ENCODE assay signal across 35 cellular contexts in the genomic region with DNA sequence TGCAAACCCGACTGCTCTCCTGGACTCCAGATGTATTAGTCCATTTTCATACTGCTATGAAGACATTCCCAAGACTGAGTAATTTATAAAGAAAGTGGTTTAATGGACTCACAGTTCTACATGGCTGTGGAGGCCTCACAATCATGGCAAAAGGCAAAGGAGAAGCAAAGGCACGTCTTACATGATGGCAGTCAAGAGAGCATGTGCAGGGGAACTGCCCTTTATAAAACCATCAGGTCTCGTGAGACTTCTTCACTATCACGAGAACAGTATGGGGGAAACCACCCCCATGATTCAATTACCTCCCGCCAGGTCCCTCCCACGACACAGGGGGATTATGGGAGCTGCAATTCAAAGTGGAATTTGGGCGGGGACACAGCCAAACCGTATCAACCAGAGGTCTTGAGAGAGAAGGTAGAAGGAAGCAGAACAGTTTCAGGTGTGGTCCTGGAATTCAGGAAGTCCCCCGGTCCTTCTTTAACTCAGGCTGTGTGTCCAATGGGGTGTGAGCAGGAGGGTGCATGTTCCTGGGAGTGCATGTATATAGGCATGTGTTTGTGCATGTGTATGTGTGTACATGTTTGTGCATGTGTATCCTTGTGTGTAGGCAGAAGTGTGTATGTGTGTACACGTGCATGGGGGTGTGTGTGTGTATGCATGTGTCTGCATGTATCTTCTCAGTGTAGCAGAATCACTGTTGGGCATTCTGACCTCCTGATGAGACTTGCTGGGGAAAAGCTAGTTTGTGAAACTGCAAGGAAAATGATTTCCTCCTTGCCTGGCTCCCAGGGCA. TPM values are rescaled to one million over a fixed set of nuclear protein-coding genes. Genes with fewer than 3 reads are reported as not detected.
DNase-seq lines count a peak whose midpoint lies in the region; ATAC-seq, FAIRE-seq and TF ChIP-seq lines count a peak whose summit lies in the region.
"Had no signal": no experiment of that assay in that cellular context is flagged by ENCODE, and none has a peak within 500 bp of the region (broad histone marks: within the 10 kb centered on the region; RNA-seq: fewer than 3 reads in every experiment).

No MANE protein-coding gene starts in this region.

- no peaks in the 10 kb centered on the region for H3K9me1 ChIP-seq in K562 (ENCODE audit: control insufficient read depth, insufficient read depth, low read length)

- H3K9me3 Mint-ChIP-seq in activated CD4-positive, alpha-beta T cell treated with anti-CD3 and anti-CD28 coated beads for 36 hours (ENCODE audit: low read depth): no peaks in the 10 kb centered on the region
- H3K9me3 Mint-ChIP-seq in neural progenitor cell: no peaks in the 10 kb centered on the region
- H3K9me3 Mint-ChIP-seq: activated CD4-positive, alpha-beta T cell treated with anti-CD3 and anti-CD28 coated beads, Interleukin-2, amount 10 ng/mL, durations not matched to agents 24 days and 14 days; activated naive CD8-positive, alpha-beta T cell treated with anti-CD3 and anti-CD28 coated beads for 36 hours; activated T-cell treated with anti-CD3 and anti-CD28 coated beads, Interleukin-2, amount 50 U/mL, for 4 hours; CD4-positive, alpha-beta T cell; GM23338; nephron; stimulated activated memory B cell treated with anti-CD40 and anti-IgM and Interleukin-4, amounts not matched to agents 10 μg/mL and 1 μg/mL and 100 μg/mL, for 72 hours had no signal

- H3K36me3 ChIP-seq in K562 (ENCODE audit: control insufficient read depth, insufficient read depth, low read length) (no peaks in the 10 kb centered on the region; the same call in 2 of the 3 replicates), neural progenitor cell (no peaks in the 10 kb centered on the region)
- H3K36me3 ChIP-seq: breast epithelium, MG63, Peyer's patch, suprapubic skin, upper lobe of right lung had no signal

- DNase-seq in activated CD4-positive, alpha-beta T cell treated with anti-CD3 and anti-CD28 coated beads for 36 hours: peak; percentile 22
- no peak for DNase-seq in activated CD4-positive, alpha-beta T cell treated with anti-CD3 and anti-CD28 coated beads for 1 hour
- DNase-seq in K562 (ENCODE audit: extremely low read depth in 1 of 4, low spot score in 3 of 4) (peak in 1 of 4 experiments; percentile 22), neural progenitor cell (ENCODE audit: low spot score) (peak; percentile 11), urothelium cell line (ENCODE audit: low spot score) (no peak), NCI-H446 (lab: John Stamatoyannopoulos, UW) (no peak), 8988T (no peak)
- no peak for DNase-seq in activated CD8-positive, alpha-beta memory T cell treated with anti-CD3 and anti-CD28 coated beads, Interleukin-2, amount 50 U/mL, for 48 hours
- DNase-seq: activated CD4-positive, alpha-beta T cell treated with anti-CD3 and anti-CD28 coated beads, Interleukin-2, amount 10 ng/mL, durations not matched to agents 24 days and 14 days; activated gamma-delta T cell; activated naive CD8-positive, alpha-beta T cell treated with anti-CD3 and anti-CD28 coated beads for 36 hours; activated T-cell treated with anti-CD3 and anti-CD28 coated beads, Interleukin-2, amount 50 U/mL, for 4 hours; anterior cingulate cortex; CD4-positive, alpha-beta T cell; DND-41; hippocampal formation; KG1; MG63; NCI-H1417; NCI-H2029 treated with DMSO at 0.1 percent for 48 hours; NCI-H2227 treated with DMSO at 0.1 percent for 48 hours; NCI-H526 treated with DMSO at 0.1 percent for 48 hours; Peyer's patch; SIG-M5; stimulated activated CD4-positive, alpha-beta T cell treated with anti-CD3 and anti-CD28 coated beads, Interleukin-15, amount 100 ng/mL, for 24 hours; SW 1271; T-helper 9 cell; upper lobe of right lung had no signal

- TF ChIP-seq RAD21 in K562 (CRISPR knock-in tag; conservative IDR thresholded peaks at IDR 0.05 in 1 of 2, IDR thresholded peaks at IDR 0.05 in 1 of 2): no peak

- WGBS in K562 (ENCODE audit: insufficient coverage, low coverage, missing lambda C conversion rate): 4% methylated on average over 10 of the region's 10 CpGs

- H3K27me3 ChIP-seq in K562 (ENCODE audit: control insufficient read depth in 2 of 2, insufficient read depth in 2 of 2, low read length in 2 of 2) (peaks cover 8 to 86% of the 10 kb centered on the region in 2 experiments; a peak in 3 of 5 replicates), neural progenitor cell (no peaks in the 10 kb centered on the region)
- H3K27me3 ChIP-seq: breast epithelium, MG63, Peyer's patch, suprapubic skin, upper lobe of right lung had no signal

- peak overlapping the region; percentile 35; the same call in 1 of the 2 replicates for H3K4me2 ChIP-seq in K562 (ENCODE audit: insufficient read depth, low read length)
- H3K4me2 ChIP-seq in neural progenitor cell: no peak overlapping the region
- H3K4me2 ChIP-seq: GM23338 had no signal

- no peak for ATAC-seq in activated CD4-positive, alpha-beta T cell treated with anti-CD3 and anti-CD28 coated beads for 36 hours
- peak; percentile 17; the same call in 2 of the 3 replicates for ATAC-seq in K562
- ATAC-seq: activated T-cell treated with anti-CD3 and anti-CD28 coated beads, Interleukin-2, amount 50 U/mL, for 4 hours; GM23338; stimulated activated memory B cell treated with anti-CD40 and anti-IgM and Interleukin-4, amounts not matched to agents 10 μg/mL and 1 μg/mL and 100 μg/mL, for 72 hours; upper lobe of right lung had no signal

- no peak overlapping the region for H3K27ac ChIP-seq in K562 (ENCODE audit: extremely low read depth, low read depth, low read length)
- H3K27ac ChIP-seq in neural progenitor cell: no peak overlapping the region
- H3K27ac ChIP-seq: parathyroid adenoma, Peyer's patch, suprapubic skin, upper lobe of right lung had no signal

- in situ Hi-C loops in K562 (cut with MboI): loop anchor here (5.0 kb wide), 3 partner anchors 103 to 743 kb away; a partner anchor contains a TSS

- POLR2A ChIA-PET in activated CD4-positive, alpha-beta T cell treated with anti-CD3 and anti-CD28 coated beads for 36 hours (lab: Charles Lee): no interaction called here
- POLR2A ChIA-PET in K562 (lab: Yijun Ruan, JAX): interaction anchor here (0.6 to 0.7 kb wide), 2 partner anchors 15 to 1696 kb away, joined by 3 read pairs; no protein-coding TSS in a partner anchor

- TF ChIP-seq EP300 in K562 (IDR thresholded peaks at IDR 0.05; ENCODE audit: low read length): no peak

- BruUV-seq in K562 (replicated peaks; lab: Mats Ljungman, UMichigan): no TSS peak

- no peaks in the 10 kb centered on the region for H3K36me3 Mint-ChIP-seq in activated CD4-positive, alpha-beta T cell treated with anti-CD3 and anti-CD28 coated beads for 36 hours (ENCODE audit: low read depth)
- H3K36me3 Mint-ChIP-seq in neural progenitor cell: peaks cover 58% of the 10 kb centered on the region
- H3K36me3 Mint-ChIP-seq: activated naive CD8-positive, alpha-beta T cell treated with anti-CD3 and anti-CD28 coated beads for 36 hours; stimulated activated memory B cell treated with anti-CD40 and anti-IgM and Interleukin-4, amounts not matched to agents 10 μg/mL and 1 μg/mL and 100 μg/mL, for 72 hours had no signal

- no peak overlapping the region for H3K27ac Mint-ChIP-seq in activated CD4-positive, alpha-beta T cell treated with anti-CD3 and anti-CD28 coated beads for 36 hours
- H3K27ac Mint-ChIP-seq in neural progenitor cell: peak overlapping the region; percentile 4
- H3K27ac Mint-ChIP-seq: activated naive CD8-positive, alpha-beta T cell treated with anti-CD3 and anti-CD28 coated beads for 36 hours; CD4-positive, alpha-beta T cell; nephron; stimulated activated memory B cell treated with anti-CD40 and anti-IgM and Interleukin-4, amounts not matched to agents 10 μg/mL and 1 μg/mL and 100 μg/mL, for 72 hours had no signal

- H3K79me2 ChIP-seq in K562 (ENCODE audit: control insufficient read depth, insufficient read depth, low read length) (no peaks in the 10 kb centered on the region), neural progenitor cell (ENCODE audit: low read depth) (no peaks in the 10 kb centered on the region)
- H3K79me2 ChIP-seq: parathyroid adenoma had no signal

- intact Hi-C loops in activated CD4-positive, alpha-beta T cell treated with anti-CD3 and anti-CD28 coated beads for 36 hours (cut with DNase I, micrococcal nuclease): loop anchor here (5.0 kb wide), 2 partner anchors 197 to 748 kb away; no protein-coding TSS in a partner anchor
- intact Hi-C loops in K562 (cut with micrococcal nuclease): loop anchor here (10.0 kb wide), 1 partner anchor 355 kb away; no protein-coding TSS in a partner anchor

- TF ChIP-seq CTCF in K562 (IDR thresholded peaks at IDR 0.05 in 2 of 3, conservative IDR thresholded peaks at IDR 0.05 in 1 of 3; ENCODE audit: insufficient read depth in 2 of 3, low read depth in 1 of 3, low read length in 3 of 3) (no peak), neural progenitor cell (IDR thresholded peaks at IDR 0.05) (no peak)

- H4K20me1 ChIP-seq in K562 (replicated peaks; ENCODE audit: control insufficient read depth, insufficient read depth, low read length) (no peaks in the 10 kb centered on the region; the same call in 1 of the 2 replicates), neural progenitor cell (ENCODE audit: low read depth) (peaks cover 9% of the 10 kb centered on the region)

- peaks cover 2% of the 10 kb centered on the region for H3K27me3 Mint-ChIP-seq in activated CD4-positive, alpha-beta T cell treated with anti-CD3 and anti-CD28 coated beads for 36 hours
- H3K27me3 Mint-ChIP-seq in neural progenitor cell (ENCODE audit: insufficient read depth, low read depth): peaks cover 9% of the 10 kb centered on the region
- H3K27me3 Mint-ChIP-seq: activated naive CD8-positive, alpha-beta T cell treated with anti-CD3 and anti-CD28 coated beads for 36 hours; CD4-positive, alpha-beta T cell had no signal

- FAIRE-seq in K562 (lab: Jason Lieb, UNC) (no peak), urothelium cell line (lab: Jason Lieb, UNC) (peak; percentile 84)
- FAIRE-seq: HTR-8/SVneo had no signal

- H3K4me3 Mint-ChIP-seq in activated CD4-positive, alpha-beta T cell treated with anti-CD3 and anti-CD28 coated beads for 36 hours: no peak overlapping the region
- no peak overlapping the region for H3K4me3 Mint-ChIP-seq in neural progenitor cell
- H3K4me3 Mint-ChIP-seq: activated CD4-positive, alpha-beta T cell treated with anti-CD3 and anti-CD28 coated beads, Interleukin-2, amount 10 ng/mL, durations not matched to agents 24 days and 14 days; activated naive CD8-positive, alpha-beta T cell treated with anti-CD3 and anti-CD28 coated beads for 36 hours; activated T-cell treated with anti-CD3 and anti-CD28 coated beads, Interleukin-2, amount 50 U/mL, for 4 hours; CD4-positive, alpha-beta T cell; GM23338; nephron; stimulated activated memory B cell treated with anti-CD40 and anti-IgM and Interleukin-4, amounts not matched to agents 10 μg/mL and 1 μg/mL and 100 μg/mL, for 72 hours had no signal

- H3K4me1 ChIP-seq in K562 (replicated peaks in 1 of 2; ENCODE audit: control insufficient read depth in 2 of 2, insufficient read depth in 2 of 2, low read length in 2 of 2): peaks cover 8 to 12% of the 10 kb centered on the region in 2 experiments; a peak in 3 of 5 replicates
- H3K4me1 ChIP-seq in neural progenitor cell: peaks cover 15% of the 10 kb centered on the region
- H3K4me1 ChIP-seq: Peyer's patch, upper lobe of right lung had no signal

- no peaks in the 10 kb centered on the region for H3K9me3 ChIP-seq in K562 (replicated peaks; ENCODE audit: control insufficient read depth, insufficient read depth, low read depth, low read length)
- H3K9me3 ChIP-seq in neural progenitor cell (ENCODE audit: low read depth): no peaks in the 10 kb centered on the region
- H3K9me3 ChIP-seq: breast epithelium, MG63, Peyer's patch, suprapubic skin, upper lobe of right lung had no signal

- peaks cover 17% of the 10 kb centered on the region for H3F3A ChIP-seq in neural progenitor cell (ENCODE audit: low read depth)

- H3K4me3 ChIP-seq in K562 (no peak overlapping the region), neural progenitor cell (no peak overlapping the region)
- H3K4me3 ChIP-seq: breast epithelium, GM23338, MG63, Peyer's patch, suprapubic skin, upper lobe of right lung had no signal

- H2AFZ ChIP-seq in K562 (ENCODE audit: low read depth, low read length) (0 out of 2 replicates have a peak overlapping the region, but pooled peaks have one; percentile 23), neural progenitor cell (replicated peaks) (no peak overlapping the region)
- H2AFZ ChIP-seq: GM23338, parathyroid adenoma had no signal

- peaks cover 18% of the 10 kb centered on the region for H3K4me1 Mint-ChIP-seq in activated CD4-positive, alpha-beta T cell treated with anti-CD3 and anti-CD28 coated beads for 36 hours
- H3K4me1 Mint-ChIP-seq in neural progenitor cell: peaks cover 50% of the 10 kb centered on the region

- TF ChIP-seq POLR2A in K562 (conservative IDR thresholded peaks at IDR 0.05): no peak

- H3K9ac ChIP-seq in K562 (ENCODE audit: insufficient read depth in 1 of 2, low read depth in 2 of 2, low read length in 2 of 2): no peak overlapping the region
- no peak overlapping the region for H3K9ac ChIP-seq in neural progenitor cell
- H3K9ac ChIP-seq: parathyroid adenoma had no signal

- CTCF ChIA-PET in activated CD4-positive, alpha-beta T cell treated with anti-CD3 and anti-CD28 coated beads for 36 hours (lab: Charles Lee): interaction anchor here (1.2 to 10.9 kb wide), 2 partner anchors 101 to 447 kb away, joined by 4 to 133 read pairs; a partner anchor contains a TSS
- CTCF ChIA-PET in K562 (lab: Yijun Ruan, JAX; ENCODE audit: low intra/inter-chr PET ratio): no interaction called here

RNA-seq across cellular contexts. Expression of a gene that starts 46.2 kb away (rescaled TPM):
- total RNA-seq in activated CD4-positive, alpha-beta T cell treated with anti-CD3 and anti-CD28 coated beads for 36 hours: under 1 TPM; 0.57 to 0.65 TPM
- total RNA-seq in K562 (2011; cell fraction: chromatin; rRNA removed; ENCODE audit: low replicate concordance): 0.21 and 0.90 TPM in 2 replicates
- 0.33 and 1.2 TPM in 2 replicates for total RNA-seq in K562 (2011; cell fraction: nucleolus; rRNA removed)
- not detected in 2 replicates for total RNA-seq in K562 (2011; cell fraction: nucleoplasm; rRNA removed)
- total RNA-seq in K562 (2014; rRNA removed) (0.65 TPM in 1 of 2 replicates, not detected in the other), K562 (2014; rRNA removed; fragmentation: Illumina TruSeq; extraction: Trizol) (0.44 TPM in 1 of 2 replicates, not detected in the other), K562 (2015; rRNA removed; fragmentation: Illumina TruSeq; extraction: Trizol) (0.07 and 0.19 TPM in 2 replicates), K562 (2021) (0.42 and 1.3 TPM in 2 replicates), neural progenitor cell (ENCODE audit: low replicate concordance) (30.8 and 33.2 TPM in 2 replicates)
- polyA plus RNA-seq in K562 (2011; rRNA removed) (0.07 and 0.22 TPM in 2 replicates), K562 (2014; fragmentation: Illumina TruSeq; extraction: Trizol) (0.07 and 0.09 TPM in 2 replicates), K562 (2014; fragmentation: Nextera tagmentation; extraction: Ambion mirVana) (under 1 TPM; 0.04 to 0.11 TPM), K562 (2014; rRNA removed) (0.58 and 0.86 TPM in 2 replicates)
- 0.15 and 0.21 TPM in 2 replicates for polyA plus RNA-seq in K562 (2011; cell fraction: cytosol; rRNA removed)
- polyA plus RNA-seq in K562 (2011; cell fraction: nucleus; rRNA removed): 0.04 and 0.13 TPM in 2 replicates
- 0.15 and 0.16 TPM in 2 replicates for polyA plus RNA-seq in K562 (2012)
- not detected in 2 replicates for polyA minus RNA-seq in K562 (2011; rRNA and poly(A)+ RNA removed)
- not detected in 2 replicates for polyA minus RNA-seq in K562 (2011; cell fraction: cytosol; rRNA and poly(A)+ RNA removed)
- polyA minus RNA-seq in K562 (2011; cell fraction: nucleus; rRNA and poly(A)+ RNA removed): not detected in 2 replicates

Comparison
In these comparisons a context has a peak if more than half of its experiments do, and no peak if none do; other contexts are left out.
1. DNase-seq: peak in activated CD4-positive, alpha-beta T cell treated with anti-CD3 and anti-CD28 coated beads for 36 hours (single experiment) and neural progenitor cell (single experiment); none in activated CD4-positive, alpha-beta T cell treated with anti-CD3 and anti-CD28 coated beads for 1 hour (single experiment), urothelium cell line (single experiment), NCI-H446 (0 of 2), activated CD8-positive, alpha-beta memory T cell treated with anti-CD3 and anti-CD28 coated beads, Interleukin-2, amount 50 U/mL, for 48 hours (single experiment) and 8988T (single experiment).
2. RNA of a gene that starts 46.2 kb away (total RNA-seq): 30.8 to 33.2 TPM in neural progenitor cell; 0.57 to 0.65 TPM in activated CD4-positive, alpha-beta T cell treated with anti-CD3 and anti-CD28 coated beads for 36 hours and 0.07 to 1.3 TPM in K562; every median in the first group is over 10 times any median in the second.